Comparison of ENCODE assay signal across 14 cellular contexts in genomic region chr12:96421014-96421413, GRCh38. TPM values are rescaled to one million over a fixed set of nuclear protein-coding genes. Genes with fewer than 3 reads are reported as not detected.
DNase-seq lines count a peak whose midpoint lies in the region; ATAC-seq and TF ChIP-seq lines count a peak whose summit lies in the region.
"Had no signal": no experiment of that assay in that cellular context is flagged by ENCODE, and none has a peak within 500 bp of the region (broad histone marks: within the 10 kb centered on the region; RNA-seq: fewer than 3 reads in every experiment).

No MANE protein-coding gene starts in this region.

- no peak overlapping the region for H4K91ac ChIP-seq in trophoblast cell (ENCODE audit: low read depth, low read length)

- no peaks in the 10 kb centered on the region for H3K9me3 Mint-ChIP-seq in activated T-cell treated with anti-CD3 and anti-CD28 coated beads, Interleukin-2, amount 50 U/mL, for 24 hours
- no peaks in the 10 kb centered on the region for H3K9me3 Mint-ChIP-seq in T-helper 2 cell treated with Interferon-gamma antibody and Interleukin-4, amounts not matched to agents 5 μg/mL and 100 μg/mL, for 36 hours
- peaks cover 3 to 5% of the 10 kb centered on the region in 2 donors for H3K9me3 Mint-ChIP-seq in stimulated activated naive B cell treated with anti-CD40 and anti-IgM and Interleukin-4, amounts not matched to agents 10 μg/mL and 1 μg/mL and 100 μg/mL, for 72 hours

- H4K12ac ChIP-seq in trophoblast cell (ENCODE audit: low read depth, low read length), result no peak overlapping the region

- no peaks in the 10 kb centered on the region for H3K36me3 Mint-ChIP-seq in activated T-cell treated with anti-CD3 and anti-CD28 coated beads, Interleukin-2, amount 50 U/mL, for 24 hours (ENCODE audit: low read depth)
- H3K36me3 Mint-ChIP-seq in T-helper 2 cell treated with Interferon-gamma antibody and Interleukin-4, amounts not matched to agents 5 μg/mL and 100 μg/mL, for 36 hours (ENCODE audit: low read depth), result no peaks in the 10 kb centered on the region
- no peaks in the 10 kb centered on the region for H3K36me3 Mint-ChIP-seq in stimulated activated naive B cell treated with anti-CD40 and anti-IgM and Interleukin-4, amounts not matched to agents 10 μg/mL and 1 μg/mL and 100 μg/mL, for 72 hours

- TF ChIP-seq CTCF in esophagus muscularis mucosa (IDR thresholded peaks at IDR 0.05), result no peak

- no peak overlapping the region for H2BK5ac ChIP-seq in trophoblast cell (ENCODE audit: low read depth, low read length, poor library complexity)

- H3K4ac ChIP-seq in trophoblast cell (ENCODE audit: low read depth, low read length), result no peak overlapping the region

- H3K79me2 ChIP-seq in trophoblast cell (ENCODE audit: control insufficient read depth, insufficient read depth, low read length, poor library complexity), result no peaks in the 10 kb centered on the region

- no peak for DNase-seq in activated T-cell treated with anti-CD3 and anti-CD28 coated beads, Interleukin-2, amount 50 U/mL, for 24 hours
- DNase-seq in activated T-cell treated with anti-CD3 and anti-CD28 coated beads for 4 hours, result no peak
- no peak for DNase-seq in T-helper 2 cell treated with Interferon-gamma antibody and Interleukin-4, amounts not matched to agents 5 μg/mL and 100 μg/mL, for 36 hours (ENCODE audit: low spot score)
- no peak for DNase-seq in esophagus muscularis mucosa (ENCODE audit: extremely low spot score)
- no peak for DNase-seq in stimulated activated naive B cell treated with anti-CD40 and anti-IgM and Interleukin-4, amounts not matched to agents 10 μg/mL and 1 μg/mL and 100 μg/mL, for 72 hours
- DNase-seq in trophoblast cell, result no peak
- DNase-seq in NCI-H524 treated with DMSO at 0.1 percent for 48 hours (lab: John Stamatoyannopoulos, UW), result no peak
- no peak for DNase-seq in SKM-1 (lab: John Stamatoyannopoulos, UW; ENCODE audit: unreplicated experiment)
- DNase-seq: ACHN, DMS53, hypothalamus, NCI-H2029 treated with DMSO at 0.1 percent for 48 hours, SW 1271 had no signal

- 61% methylated on average over 6 of the region's 6 CpGs for WGBS in esophagus muscularis mucosa
- no CpG with 5 or more reads among the region's 6 CpGs for WGBS in trophoblast cell (ENCODE audit: extremely low coverage, insufficient coverage, insufficient read length)

- H2BK120ac ChIP-seq in trophoblast cell (ENCODE audit: insufficient read depth, low read length, poor library complexity), result no peak overlapping the region

- no peak overlapping the region for H2AK5ac ChIP-seq in trophoblast cell (ENCODE audit: low read length)

- TF ChIP-seq EP300 in esophagus muscularis mucosa (IDR thresholded peaks at IDR 0.05), result no peak

- no peak overlapping the region for H2BK12ac ChIP-seq in trophoblast cell (ENCODE audit: low read length)

- H2AFZ ChIP-seq in trophoblast cell (ENCODE audit: insufficient read depth, low read length, poor library complexity), result no peak overlapping the region

- H3K79me1 ChIP-seq in trophoblast cell (ENCODE audit: low read length), result peaks cover 1% of the 10 kb centered on the region

- peaks cover 0 to 9% (median 2%) of the 10 kb centered on the region in 4 donors for H3K4me1 ChIP-seq in esophagus muscularis mucosa
- H3K4me1 ChIP-seq in trophoblast cell (ENCODE audit: control insufficient read depth in 1 of 2, insufficient read depth in 2 of 2, low read length in 2 of 2), result peaks cover 0 to 2% of the 10 kb centered on the region in 2 experiments
- H3K4me1 ChIP-seq: right atrium auricular region had no signal

- ATAC-seq in stimulated activated naive B cell treated with anti-CD40 and anti-IgM and Interleukin-4, amounts not matched to agents 10 μg/mL and 1 μg/mL and 100 μg/mL, for 72 hours (replicated peaks), result no peak

- H3K9ac ChIP-seq in trophoblast cell (ENCODE audit: low read length), result no peak overlapping the region

- peaks cover 52% of the 10 kb centered on the region for H3K4me1 Mint-ChIP-seq in activated T-cell treated with anti-CD3 and anti-CD28 coated beads, Interleukin-2, amount 50 U/mL, for 24 hours (ENCODE audit: low read depth)
- H3K4me1 Mint-ChIP-seq in T-helper 2 cell treated with Interferon-gamma antibody and Interleukin-4, amounts not matched to agents 5 μg/mL and 100 μg/mL, for 36 hours (ENCODE audit: low read depth), result peaks cover 49% of the 10 kb centered on the region
- peaks cover 17 to 22% of the 10 kb centered on the region in 2 donors for H3K4me1 Mint-ChIP-seq in stimulated activated naive B cell treated with anti-CD40 and anti-IgM and Interleukin-4, amounts not matched to agents 10 μg/mL and 1 μg/mL and 100 μg/mL, for 72 hours

- H3K27ac Mint-ChIP-seq in activated T-cell treated with anti-CD3 and anti-CD28 coated beads, Interleukin-2, amount 50 U/mL, for 24 hours, result peak overlapping the region; percentile 76
- peak overlapping the region; percentile 82 for H3K27ac Mint-ChIP-seq in T-helper 2 cell treated with Interferon-gamma antibody and Interleukin-4, amounts not matched to agents 5 μg/mL and 100 μg/mL, for 36 hours
- peak overlapping the region; percentile 84 for H3K27ac Mint-ChIP-seq in stimulated activated naive B cell treated with anti-CD40 and anti-IgM and Interleukin-4, amounts not matched to agents 10 μg/mL and 1 μg/mL and 100 μg/mL, for 72 hours

- no peak overlapping the region for H3K18ac ChIP-seq in trophoblast cell (ENCODE audit: low read length)

- H3K4me2 ChIP-seq in trophoblast cell (ENCODE audit: low read length), result no peak overlapping the region

- H3K27me3 ChIP-seq in esophagus muscularis mucosa (no peaks in the 10 kb centered on the region), trophoblast cell (ENCODE audit: insufficient read depth, low read length) (no peaks in the 10 kb centered on the region)
- H3K27me3 ChIP-seq: right atrium auricular region had no signal

- H3K4me3 ChIP-seq in esophagus muscularis mucosa, result peak overlapping the region; percentile 13 to 30 (median 22)
- no peak overlapping the region for H3K4me3 ChIP-seq in trophoblast cell (ENCODE audit: low read depth, low read length)

- H3K36me3 ChIP-seq in esophagus muscularis mucosa (no peaks in the 10 kb centered on the region), trophoblast cell (ENCODE audit: control insufficient read depth in 1 of 2, insufficient read depth in 2 of 2, low read length in 2 of 2) (no peaks in the 10 kb centered on the region)
- H3K36me3 ChIP-seq: right atrium auricular region had no signal

- H3K27me3 Mint-ChIP-seq in activated T-cell treated with anti-CD3 and anti-CD28 coated beads, Interleukin-2, amount 50 U/mL, for 24 hours, result no peaks in the 10 kb centered on the region
- no peaks in the 10 kb centered on the region for H3K27me3 Mint-ChIP-seq in T-helper 2 cell treated with Interferon-gamma antibody and Interleukin-4, amounts not matched to agents 5 μg/mL and 100 μg/mL, for 36 hours (ENCODE audit: low read depth)
- H3K27me3 Mint-ChIP-seq in stimulated activated naive B cell treated with anti-CD40 and anti-IgM and Interleukin-4, amounts not matched to agents 10 μg/mL and 1 μg/mL and 100 μg/mL, for 72 hours, result no peaks in the 10 kb centered on the region

- TF ChIP-seq POLR2A in esophagus muscularis mucosa (IDR thresholded peaks at IDR 0.05; ENCODE audit: low read depth), result no peak

- H3K9me3 ChIP-seq in esophagus muscularis mucosa (no peaks in the 10 kb centered on the region), trophoblast cell (ENCODE audit: insufficient read depth, low read depth, low read length) (no peaks in the 10 kb centered on the region)
- H3K9me3 ChIP-seq: right atrium auricular region had no signal

- peak overlapping the region in 3 of 4 donors; percentile 0 to 40 (median 11) for H3K27ac ChIP-seq in esophagus muscularis mucosa (replicated peaks in 1 of 4)
- H3K27ac ChIP-seq in trophoblast cell (ENCODE audit: low read depth, low read length), result no peak overlapping the region
- H3K27ac ChIP-seq: right atrium auricular region had no signal

- intact Hi-C loops in esophagus muscularis mucosa (cut with DNase I), result no loop called here

- no peak overlapping the region for H3K14ac ChIP-seq in trophoblast cell (ENCODE audit: low read length)

- H3K23ac ChIP-seq in trophoblast cell (ENCODE audit: low read length), result no peak overlapping the region

- peak overlapping the region; percentile 73 for H3K4me3 Mint-ChIP-seq in activated T-cell treated with anti-CD3 and anti-CD28 coated beads, Interleukin-2, amount 50 U/mL, for 24 hours
- H3K4me3 Mint-ChIP-seq in T-helper 2 cell treated with Interferon-gamma antibody and Interleukin-4, amounts not matched to agents 5 μg/mL and 100 μg/mL, for 36 hours, result peak overlapping the region; percentile 80
- peak overlapping the region in 1 of 2 donors; percentile 69 for H3K4me3 Mint-ChIP-seq in stimulated activated naive B cell treated with anti-CD40 and anti-IgM and Interleukin-4, amounts not matched to agents 10 μg/mL and 1 μg/mL and 100 μg/mL, for 72 hours

- H4K8ac ChIP-seq in trophoblast cell (ENCODE audit: low read depth, low read length), result no peak overlapping the region

RNA-seq across cellular contexts. Expression of gene CDK17, which starts 20.8 kb away (rescaled TPM):
- 10 to 100 TPM; 56.2 to 96.9 (median 68.6) TPM for total RNA-seq in esophagus muscularis mucosa
- 13.4 and 13.5 TPM in 2 replicates for polyA plus RNA-seq in trophoblast cell (2013)
